ENCODE assay signal across 12 cellular contexts in genomic region chr13:65260938-65261880, GRCh38.
DNase-seq lines count a peak whose midpoint lies in the region; TF ChIP-seq lines count a peak whose summit lies in the region.
"Had no signal": no experiment of that assay in that cellular context is flagged by ENCODE, and none has a peak within 500 bp of the region (broad histone marks: within the 10 kb centered on the region; RNA-seq: fewer than 3 reads in every experiment).

No MANE protein-coding gene starts in this region.

- H3K9ac ChIP-seq in endocrine pancreas (ENCODE audit: control insufficient read depth, insufficient read depth, low read length) (no peak overlapping the region), subcutaneous abdominal adipose tissue (ENCODE audit: low read length in 5 of 5) (no peak overlapping the region), mammary epithelial cell (ENCODE audit: insufficient read depth, low read length) (no peak overlapping the region)

- CTCF ChIA-PET in mammary epithelial cell (lab: Charles Lee; ENCODE audit: low non-redundant PET): no interaction called here

- BruUV-seq in mammary epithelial cell (replicated peaks; lab: Mats Ljungman, UMichigan): no TSS peak

- H3K4me2 ChIP-seq in mammary epithelial cell (ENCODE audit: insufficient read depth, low read depth, low read length): no peak overlapping the region

- TF ChIP-seq CTCF in mammary epithelial cell (conservative IDR thresholded peaks at IDR 0.05 in 1 of 2, IDR thresholded peaks at IDR 0.05 in 1 of 2; ENCODE audit: extremely low read depth in 1 of 2, insufficient read depth in 1 of 2, low read depth in 1 of 2, low read length in 2 of 2): no peak

- dilution Hi-C loops in mammary epithelial cell (cut with HindIII; ENCODE audit: low sequenced_read_pairs): no loop called here

- no peaks in the 10 kb centered on the region for H3K36me3 ChIP-seq in endocrine pancreas (ENCODE audit: control insufficient read depth, insufficient read depth, low read length)
- H3K36me3 ChIP-seq in subcutaneous abdominal adipose tissue (ENCODE audit: control insufficient read depth in 5 of 5, insufficient read depth in 5 of 5, low read length in 5 of 5): no peaks in the 10 kb centered on the region
- H3K36me3 ChIP-seq in mammary epithelial cell (ENCODE audit: insufficient read depth, low read length): no peaks in the 10 kb centered on the region
- H3K36me3 ChIP-seq: vagina had no signal

- H3K4me3 ChIP-seq in endocrine pancreas (ENCODE audit: control insufficient read depth, insufficient read depth, low read length) (peak overlapping the region; percentile 42), subcutaneous abdominal adipose tissue (ENCODE audit: low read depth in 1 of 5, low read length in 5 of 5) (peak overlapping the region; percentile 16 to 53 (median 38)), mammary epithelial cell (replicated peaks in 1 of 3; ENCODE audit: insufficient read depth in 1 of 3, low read depth in 2 of 3, low read length in 3 of 3) (no peak overlapping the region)
- H3K4me3 ChIP-seq: vagina had no signal

- no peaks in the 10 kb centered on the region for H3K27me3 ChIP-seq in endocrine pancreas (ENCODE audit: control insufficient read depth, insufficient read depth, low read length)
- peaks cover 0 to 4% (median 0%) of the 10 kb centered on the region in 5 donors for H3K27me3 ChIP-seq in subcutaneous abdominal adipose tissue (ENCODE audit: control insufficient read depth in 5 of 5, insufficient read depth in 4 of 5, low read length in 5 of 5)
- H3K27me3 ChIP-seq in mammary epithelial cell (ENCODE audit: insufficient read depth, low read length): no peaks in the 10 kb centered on the region
- H3K27me3 ChIP-seq: vagina had no signal

- WGBS in mammary epithelial cell (ENCODE audit: low coverage, missing lambda C conversion rate): 54% methylated on average over 5 of the region's 5 CpGs

- H3K9me3 ChIP-seq in endocrine pancreas (ENCODE audit: control insufficient read depth, low read length) (no peaks in the 10 kb centered on the region), subcutaneous abdominal adipose tissue (ENCODE audit: control insufficient read depth in 5 of 5, low read length in 5 of 5) (no peaks in the 10 kb centered on the region), mammary epithelial cell (replicated peaks; ENCODE audit: insufficient read depth, low read length) (peaks cover 4% of the 10 kb centered on the region)
- H3K9me3 ChIP-seq: vagina had no signal

- DNase-seq in SIG-M5 treated with dmso at 0.1 percent for 504 hours (lab: John Stamatoyannopoulos, UW; ENCODE audit: unreplicated experiment) (peak; percentile 12), SIG-M5 (lab: John Stamatoyannopoulos, UW) (no peak), RPMI8226 (peak; percentile 52), mammary epithelial cell (no peak), NCI-H2029 treated with DMSO at 0.1 percent for 48 hours (lab: John Stamatoyannopoulos, UW) (no peak)
- no peak for DNase-seq in stimulated activated CD4-positive, alpha-beta T cell treated with anti-CD3 and anti-CD28 coated beads, Interleukin-4, amount 100 ng/mL, for 4 hours
- DNase-seq: activated CD8-positive, alpha-beta T cell treated with anti-CD3 and anti-CD28 coated beads, Interleukin-2, amount 10 ng/mL, durations not matched to agents 7 days and 5 days; activated naive CD4-positive, alpha-beta T cell treated with Interleukin-2 at 50 U/mL for 16 hours; stimulated activated CD8-positive, alpha-beta memory T cell treated with anti-CD3 and anti-CD28 coated beads, Interleukin-4, amount 100 ng/mL, for 48 hours had no signal

- H3K4me1 ChIP-seq in endocrine pancreas (ENCODE audit: control insufficient read depth, insufficient read depth, low read length): peaks cover 9% of the 10 kb centered on the region
- H3K4me1 ChIP-seq in subcutaneous abdominal adipose tissue (ENCODE audit: control insufficient read depth in 5 of 5, insufficient read depth in 5 of 5, low read length in 5 of 5): peaks cover 0 to 7% (median 2%) of the 10 kb centered on the region in 5 donors
- no peaks in the 10 kb centered on the region for H3K4me1 ChIP-seq in mammary epithelial cell (ENCODE audit: insufficient read depth, low read length)
- H3K4me1 ChIP-seq: vagina had no signal

- intact Hi-C loops in mammary epithelial cell (cut with micrococcal nuclease): no loop called here

- in situ Hi-C loops in mammary epithelial cell (cut with MboI; ENCODE audit: low sequenced_read_pairs in 2 of 2): no loop called here

- H2AFZ ChIP-seq in mammary epithelial cell (ENCODE audit: low read depth, low read length): no peak overlapping the region

- no peaks in the 10 kb centered on the region for H3K79me2 ChIP-seq in mammary epithelial cell (ENCODE audit: insufficient read depth, low read length)

- H3K27ac ChIP-seq in subcutaneous abdominal adipose tissue (ENCODE audit: low read depth, low read length) (no peak overlapping the region), mammary epithelial cell (ENCODE audit: insufficient read depth, low read depth, low read length) (no peak overlapping the region)
- H3K27ac ChIP-seq: vagina had no signal

- H4K20me1 ChIP-seq in mammary epithelial cell (ENCODE audit: insufficient read depth, low read length): no peaks in the 10 kb centered on the region

Comparison
In these comparisons a context has a peak if more than half of its experiments do, and no peak if none do; other contexts are left out.
1. DNase-seq: peak in SIG-M5 treated with dmso at 0.1 percent for 504 hours (single experiment) and RPMI8226 (single experiment); none in SIG-M5 (single experiment), mammary epithelial cell (single experiment), stimulated activated CD4-positive, alpha-beta T cell treated with anti-CD3 and anti-CD28 coated beads, Interleukin-4, amount 100 ng/mL, for 4 hours (0 of 2) and NCI-H2029 treated with DMSO at 0.1 percent for 48 hours (single experiment).
2. H3K4me3 ChIP-seq: peak in endocrine pancreas (single experiment) and subcutaneous abdominal adipose tissue (5 of 5); none in mammary epithelial cell (0 of 3).